Comparison of ENCODE assay signal across 8 cellular contexts in the genomic region with DNA sequence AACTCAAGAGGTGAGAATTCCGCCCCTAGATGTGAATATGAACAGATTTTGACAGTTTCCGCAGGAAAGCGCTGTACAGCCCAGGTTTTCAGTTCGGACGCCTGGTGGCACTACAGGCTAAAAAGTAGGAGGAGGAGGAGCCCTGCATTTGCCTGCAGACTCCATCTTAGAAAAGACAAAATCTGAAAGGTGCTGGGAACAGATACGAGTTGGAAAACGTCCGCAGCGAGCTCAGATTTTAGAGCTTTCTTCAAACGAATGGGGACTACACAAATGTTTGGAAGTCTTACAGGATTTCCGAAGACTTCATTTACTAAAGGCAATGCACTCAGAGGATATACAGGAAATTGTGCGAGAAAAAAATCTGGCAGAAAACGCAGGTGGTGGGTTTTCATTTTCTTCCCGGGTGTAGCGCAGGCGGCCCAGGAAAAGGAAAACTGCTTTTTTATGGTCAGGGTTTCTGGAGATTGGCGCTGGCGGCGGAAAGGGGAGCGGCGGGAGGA. TPM values are rescaled to one million over a fixed set of nuclear protein-coding genes. Genes with fewer than 3 reads are reported as not detected.
DNase-seq lines count a peak whose midpoint lies in the region; ATAC-seq and TF ChIP-seq lines count a peak whose summit lies in the region.

No MANE protein-coding gene starts in this region.

- no peak overlapping the region for H3K4me2 ChIP-seq in HCT116 (ENCODE audit: low read length)

- H3K36me3 ChIP-seq in HCT116 (ENCODE audit: control insufficient read depth in 1 of 2, insufficient read depth in 2 of 2, low read length in 2 of 2) (no peaks in the 10 kb centered on the region), Peyer's patch (no peaks in the 10 kb centered on the region), heart left ventricle (no peaks in the 10 kb centered on the region), ovary (no peaks in the 10 kb centered on the region)

- DNase-seq in AG10803 (ENCODE audit: low read depth) (peak; percentile 56), HCT116 (ENCODE audit: low read depth, low spot score) (no peak), Peyer's patch (no peak), heart left ventricle (peak in 3 of 5 donors; percentile 40 to 52 (median 46)), ovary (peak; percentile 44 to 57 (median 45)), Calu3 (no peak), erythroblast (lab: John Stamatoyannopoulos, UW) (no peak)
- DNase-seq in activated naive CD4-positive, alpha-beta T cell treated with anti-CD3 and anti-CD28 coated beads, Interleukin-2, amount 50 U/mL, for 72 hours (ENCODE audit: low spot score in 2 of 2), result peak in 1 of 2 donors; percentile 13

- H3K4me3 ChIP-seq in AG10803 (ENCODE audit: low read length) (peak overlapping the region; percentile 49), HCT116 (replicated peaks in 1 of 2; ENCODE audit: low read depth in 1 of 2, low read length in 2 of 2) (no peak overlapping the region), Peyer's patch (peak overlapping the region in 3 of 4 donors; percentile 9 to 39 (median 31)), heart left ventricle (peak overlapping the region; percentile 6 to 69 (median 54)), ovary (peak overlapping the region; percentile 42)

- no peaks in the 10 kb centered on the region for H3K4me1 ChIP-seq in HCT116 (ENCODE audit: control insufficient read depth in 1 of 2, insufficient read depth in 2 of 2, low read length in 2 of 2)
- no peaks in the 10 kb centered on the region for H3K4me1 ChIP-seq in Peyer's patch
- no peaks in the 10 kb centered on the region for H3K4me1 ChIP-seq in heart left ventricle
- H3K4me1 ChIP-seq in ovary (ENCODE audit: insufficient read depth), result no peaks in the 10 kb centered on the region

- no peaks in the 10 kb centered on the region for H3K9me2 ChIP-seq in HCT116 (ENCODE audit: insufficient read depth)

- no peaks in the 10 kb centered on the region for H4K20me1 ChIP-seq in HCT116 (ENCODE audit: insufficient read depth)

- H3K9me3 Mint-ChIP-seq in activated naive CD4-positive, alpha-beta T cell treated with anti-CD3 and anti-CD28 coated beads, Interleukin-2, amount 50 U/mL, for 72 hours, result peaks cover 8 to 9% of the 10 kb centered on the region in 2 donors
- H3K9me3 Mint-ChIP-seq in Calu3 (ENCODE audit: low read depth, unreplicated experiment), result peaks cover 11% of the 10 kb centered on the region

- TF ChIP-seq POLR2A in HCT116 (IDR thresholded peaks at IDR 0.05; ENCODE audit: borderline replicate concordance, extremely low read depth, insufficient read depth, insufficient read length), result no peak
- TF ChIP-seq POLR2A in Peyer's patch (IDR thresholded peaks at IDR 0.05), result no peak
- no peak for TF ChIP-seq POLR2A in heart left ventricle (IDR thresholded peaks at IDR 0.05)
- no peak for TF ChIP-seq POLR2A in ovary (IDR thresholded peaks at IDR 0.05)
- TF ChIP-seq POLR2A in erythroblast (IDR thresholded peaks at IDR 0.05; ENCODE audit: low read length), result no peak

- no peak overlapping the region for H2AFZ ChIP-seq in HCT116 (ENCODE audit: low read depth, low read length, poor library complexity, severe bottlenecking)

- no peaks in the 10 kb centered on the region for H3K79me2 ChIP-seq in HCT116 (ENCODE audit: insufficient read depth, low read length)

- peak; percentile 60 for TF ChIP-seq CTCF in AG10803 (conservative IDR thresholded peaks at IDR 0.05; ENCODE audit: low read length)
- peak in 1 of 3 experiments; percentile 25; a peak in 1 of 6 replicates for TF ChIP-seq CTCF in HCT116 (IDR thresholded peaks at IDR 0.05 in 2 of 3, conservative IDR thresholded peaks at IDR 0.05 in 1 of 3; ENCODE audit: borderline replicate concordance in 1 of 3, insufficient read depth in 1 of 3, low read depth in 2 of 3, low read length in 2 of 3)
- peak in 2 of 6 experiments; percentile 16 to 19 for TF ChIP-seq CTCF in Peyer's patch (IDR thresholded peaks at IDR 0.05)
- TF ChIP-seq CTCF in heart left ventricle (IDR thresholded peaks at IDR 0.05), result peak; percentile 35 to 76 (median 54)
- peak in 1 of 3 donors; percentile 9 for TF ChIP-seq CTCF in ovary (IDR thresholded peaks at IDR 0.05)
- TF ChIP-seq CTCF in Calu3 (IDR thresholded peaks at IDR 0.05; ENCODE audit: unreplicated experiment), result no peak

- H3K27me3 ChIP-seq in HCT116 (ENCODE audit: insufficient read depth, low read length) (no peaks in the 10 kb centered on the region), Peyer's patch (no peaks in the 10 kb centered on the region), heart left ventricle (peaks cover 0 to 21% (median 0%) of the 10 kb centered on the region in 9 donors), ovary (no peaks in the 10 kb centered on the region)

- TF ChIP-seq EP300 in ovary (IDR thresholded peaks at IDR 0.05), result no peak

- POLR2A ChIA-PET in HCT116 (lab: Charles Lee), result no interaction called here

- peak; percentile 37 for TF ChIP-seq RAD21 in HCT116 (IDR thresholded peaks at IDR 0.05; ENCODE audit: low read depth)

- WGBS in heart left ventricle, 4 donors, result 5 to 12% (median 11%) methylated on average over 21 of the region's 21 CpGs
- 9 to 12% (median 11%) methylated on average over 21 of the region's 21 CpGs for WGBS in ovary, 3 donors

- no peak for ATAC-seq in HCT116
- peak; percentile 52 to 70 for ATAC-seq in activated naive CD4-positive, alpha-beta T cell treated with anti-CD3 and anti-CD28 coated beads, Interleukin-2, amount 50 U/mL, for 72 hours
- peak; percentile 75 to 89 (median 88) for ATAC-seq in heart left ventricle

- RAD21 ChIA-PET in HCT116 (lab: Charles Lee; ENCODE audit: low non-redundant PET in 1 of 2, low total read pairs in 2 of 2, uncharacterized antibody in 2 of 2, unreplicated experiment in 2 of 2), result no interaction called here

- no peaks in the 10 kb centered on the region for H3K27me3 Mint-ChIP-seq in Calu3 (ENCODE audit: unreplicated experiment)

- no peaks in the 10 kb centered on the region for H3K4me1 Mint-ChIP-seq in Calu3 (ENCODE audit: low read depth, unreplicated experiment)

- no TSS peak for BruUV-seq in HCT116 (replicated peaks; lab: Mats Ljungman, UMichigan)
- BruUV-seq in Calu3 (replicated peaks; lab: Mats Ljungman, UMichigan), result no TSS peak

- peaks cover 9 to 16% of the 10 kb centered on the region in 2 donors for H3K36me3 Mint-ChIP-seq in activated naive CD4-positive, alpha-beta T cell treated with anti-CD3 and anti-CD28 coated beads, Interleukin-2, amount 50 U/mL, for 72 hours
- H3K36me3 Mint-ChIP-seq in Calu3 (ENCODE audit: insufficient read depth, unreplicated experiment), result no peaks in the 10 kb centered on the region

- CTCF ChIA-PET in HCT116 (lab: Charles Lee), result no interaction called here
- CTCF ChIA-PET in Calu3 (lab: Charles Lee), result no interaction called here

- H3K27ac Mint-ChIP-seq in activated naive CD4-positive, alpha-beta T cell treated with anti-CD3 and anti-CD28 coated beads, Interleukin-2, amount 50 U/mL, for 72 hours, result no peak overlapping the region
- no peak overlapping the region for H3K27ac Mint-ChIP-seq in Calu3 (ENCODE audit: unreplicated experiment)

- no peak overlapping the region for H3K9ac ChIP-seq in HCT116 (ENCODE audit: low read length)

- H3K9me3 ChIP-seq in HCT116 (ENCODE audit: control insufficient read depth in 1 of 2, insufficient read depth in 1 of 2, low read depth in 1 of 2, low read length in 2 of 2) (no peaks in the 10 kb centered on the region), Peyer's patch (peaks cover 0 to 2% (median 0%) of the 10 kb centered on the region in 4 donors), heart left ventricle (peaks cover 0 to 42% (median 0%) of the 10 kb centered on the region in 12 donors), ovary (no peaks in the 10 kb centered on the region)

- H3K27ac ChIP-seq in HCT116 (ENCODE audit: low read depth, low read length) (no peak overlapping the region), Peyer's patch (no peak overlapping the region), heart left ventricle (peak overlapping the region in 10 of 12 donors; percentile 34 to 78 (median 71)), ovary (peak overlapping the region in 1 of 2 donors; percentile 52)

- intact Hi-C loops in HCT116 (cut with micrococcal nuclease) (loop anchor here (10.0 kb wide), 1 partner anchor 480 kb away; no protein-coding TSS in a partner anchor), heart left ventricle (cut with DNase I) (loop anchor here in 1 of 10 donors (5.0 kb wide), 1 partner anchor 478 kb away; no protein-coding TSS in a partner anchor), ovary (cut with DNase I) (no loop called here), Calu3 (cut with micrococcal nuclease; ENCODE audit: unreplicated experiment) (no loop called here)

- no peak overlapping the region for H3K4me3 Mint-ChIP-seq in Calu3 (ENCODE audit: low read depth, unreplicated experiment)

RNA-seq across cellular contexts. Expression of gene PCDHB2, which starts 9.9 kb away (rescaled TPM):
- total RNA-seq in HCT116 (2021; ENCODE audit: unreplicated experiment) (not detected), Peyer's patch (1 to 10 TPM in 1 of 4 donors, under 1 TPM in 3; 0.35 to 1.3 (median 0.65) TPM), heart left ventricle (1 to 10 TPM in 8 of 9 donors, under 1 TPM in 1; 0.70 to 4.3 (median 2.3) TPM), ovary (1 to 10 TPM; 1.9 to 4.0 (median 3.3) TPM), Calu3 (2022) (0.24 TPM in 1 of 2 replicates, not detected in the other)
- polyA plus RNA-seq in HCT116 (2012), result 0.02 TPM in 1 of 2 replicates, not detected in the other
- not detected for total RNA-seq in activated naive CD4-positive, alpha-beta T cell treated with anti-CD3 and anti-CD28 coated beads, Interleukin-2, amount 50 U/mL, for 72 hours
- polyA plus RNA-seq in heart left ventricle (under 1 TPM; 0.50 to 0.69 TPM), ovary (1 to 10 TPM; 1.7 to 2.5 TPM)

RNA-seq across cellular contexts. Expression of gene PCDHB3, which starts 15.7 kb away (rescaled TPM):
- 0.10 TPM for total RNA-seq in HCT116 (2021; ENCODE audit: unreplicated experiment)
- polyA plus RNA-seq in HCT116 (2012), result 0.01 TPM in 1 of 2 replicates, not detected in the other
- 1 to 10 TPM in 2 of 4 donors, under 1 TPM in 1, not detected in 1; 0.70 to 4.1 (median 1.1) TPM for total RNA-seq in Peyer's patch
- total RNA-seq in activated naive CD4-positive, alpha-beta T cell treated with anti-CD3 and anti-CD28 coated beads, Interleukin-2, amount 50 U/mL, for 72 hours, result not detected
- total RNA-seq in heart left ventricle, result 1 to 10 TPM in 6 of 9 donors, under 1 TPM in 3; 0.77 to 2.9 (median 1.1) TPM
- under 1 TPM; 0.27 to 0.33 TPM for polyA plus RNA-seq in heart left ventricle
- 1 to 10 TPM; 2.5 to 4.1 (median 3.2) TPM for total RNA-seq in ovary
- 1 to 10 TPM; 1.4 to 2.3 TPM for polyA plus RNA-seq in ovary
- 0.09 and 0.10 TPM in 2 replicates for total RNA-seq in Calu3 (2022)

RNA-seq across cellular contexts. Expression of gene PCDHB1, which starts 33.4 kb away (rescaled TPM):
- total RNA-seq in HCT116 (2021; ENCODE audit: unreplicated experiment) (not detected), Peyer's patch (not detected), heart left ventricle (under 1 TPM in 2 of 9 donors, not detected in 7; 0.04 to 0.05 TPM), ovary (under 1 TPM in 2 of 7 donors, not detected in 5; 0.03 to 0.34 TPM), Calu3 (2022) (not detected in 2 replicates)
- not detected in 2 replicates for polyA plus RNA-seq in HCT116 (2012)
- not detected for total RNA-seq in activated naive CD4-positive, alpha-beta T cell treated with anti-CD3 and anti-CD28 coated beads, Interleukin-2, amount 50 U/mL, for 72 hours
- polyA plus RNA-seq in heart left ventricle (not detected), ovary (not detected)

RNA-seq across cellular contexts. Expression of gene PCDHB4, which starts 37.1 kb away (rescaled TPM):
- total RNA-seq in HCT116 (2021; ENCODE audit: unreplicated experiment) (not detected), Peyer's patch (1 to 10 TPM in 2 of 4 donors, under 1 TPM in 1, not detected in 1; 0.80 to 6.6 (median 1.2) TPM), heart left ventricle (1 to 10 TPM in 8 of 9 donors, under 1 TPM in 1; 0.91 to 2.8 (median 1.6) TPM), ovary (10 to 100 TPM in 1 of 7 donors, 1 to 10 TPM in 6; 2.5 to 12.6 (median 6.9) TPM), Calu3 (2022) (not detected in 2 replicates)
- polyA plus RNA-seq in HCT116 (2012), result not detected in 2 replicates
- total RNA-seq in activated naive CD4-positive, alpha-beta T cell treated with anti-CD3 and anti-CD28 coated beads, Interleukin-2, amount 50 U/mL, for 72 hours, result not detected
- polyA plus RNA-seq in heart left ventricle (under 1 TPM; 0.30 to 0.55 TPM), ovary (1 to 10 TPM; 4.2 to 5.0 TPM)

RNA-seq across cellular contexts. Expression of gene PCDHB5, which starts 50.5 kb away (rescaled TPM):
- not detected for total RNA-seq in HCT116 (2021; ENCODE audit: unreplicated experiment)
- not detected in 2 replicates for polyA plus RNA-seq in HCT116 (2012)
- under 1 TPM in 1 of 4 donors, not detected in 3; 0.18 TPM for total RNA-seq in Peyer's patch
- under 1 TPM in 1 of 2 donors, not detected in 1; 0.08 TPM for total RNA-seq in activated naive CD4-positive, alpha-beta T cell treated with anti-CD3 and anti-CD28 coated beads, Interleukin-2, amount 50 U/mL, for 72 hours
- total RNA-seq in heart left ventricle, result 1 to 10 TPM; 1.4 to 6.4 (median 3.9) TPM
- 1 to 10 TPM in 1 of 2 donors, under 1 TPM in 1; 0.69 to 1.6 TPM for polyA plus RNA-seq in heart left ventricle
- total RNA-seq in ovary, result 10 to 100 TPM in 5 of 7 donors, 1 to 10 TPM in 2; 7.3 to 16.2 (median 12.7) TPM
- polyA plus RNA-seq in ovary, result 1 to 10 TPM; 7.4 to 8.6 TPM
- total RNA-seq in Calu3 (2022), result not detected in 2 replicates

Comparison
In these comparisons a context has a peak if more than half of its experiments do, and no peak if none do; other contexts are left out.
1. DNase-seq: peak in AG10803 (single experiment), heart left ventricle (3 of 5) and ovary (5 of 5); none in HCT116 (single experiment), Peyer's patch (0 of 3), Calu3 (single experiment) and erythroblast (0 of 2).
2. H3K4me3 ChIP-seq: peak in AG10803 (single experiment), Peyer's patch (3 of 4), heart left ventricle (12 of 12) and ovary (single experiment); none in HCT116 (0 of 2).
3. H3K27ac ChIP-seq: peak in heart left ventricle (10 of 12); none in HCT116 (single experiment) and Peyer's patch (0 of 4).